In genomic region chr1:92016720-92017316, GRCh38 we compare ENCODE assay signal across 1 cellular context.
A peak's percentile ranks its signal among the peaks of the same experiment; 100 is the strongest.
TF ChIP-seq lines count a peak whose summit lies in the region.

No MANE protein-coding gene starts in this region.

TF ChIP-seq in HEK293, 187 proteins besides CTCF, POLR2A, EP300 and RAD21:
- TF ChIP-seq ZNF654 (tag by site-specific recombination; IDR thresholded peaks at IDR 0.05; ENCODE audit: low read depth) (no peak), ZNF133 (tag by site-specific recombination; IDR thresholded peaks at IDR 0.05) (no peak), ZNF341 (tag by site-specific recombination; IDR thresholded peaks at IDR 0.05; ENCODE audit: low read depth) (peak; percentile 26; the same call in 1 of the 2 replicates), MZF1 (tag by site-specific recombination; IDR thresholded peaks at IDR 0.05; ENCODE audit: borderline replicate concordance) (no peak), KLF10 (tag by site-specific recombination; IDR thresholded peaks at IDR 0.05) (no peak), PRDM10 (tag by site-specific recombination; IDR thresholded peaks at IDR 0.05) (peak; percentile 59), ZNF155 (tag by site-specific recombination; IDR thresholded peaks at IDR 0.05) (no peak), ZNF292 (tag by site-specific recombination; IDR thresholded peaks at IDR 0.05; ENCODE audit: borderline replicate concordance, low read depth) (no peak), OSR2 (tag by site-specific recombination; IDR thresholded peaks at IDR 0.05) (0 out of 2 replicates have a peak, but pooled peaks have one; percentile 17), ZNF629 (tag by site-specific recombination; IDR thresholded peaks at IDR 0.05) (no peak), ZNF600 (tag by site-specific recombination; IDR thresholded peaks at IDR 0.05) (no peak)
- TF ChIP-seq, protein P1, sequence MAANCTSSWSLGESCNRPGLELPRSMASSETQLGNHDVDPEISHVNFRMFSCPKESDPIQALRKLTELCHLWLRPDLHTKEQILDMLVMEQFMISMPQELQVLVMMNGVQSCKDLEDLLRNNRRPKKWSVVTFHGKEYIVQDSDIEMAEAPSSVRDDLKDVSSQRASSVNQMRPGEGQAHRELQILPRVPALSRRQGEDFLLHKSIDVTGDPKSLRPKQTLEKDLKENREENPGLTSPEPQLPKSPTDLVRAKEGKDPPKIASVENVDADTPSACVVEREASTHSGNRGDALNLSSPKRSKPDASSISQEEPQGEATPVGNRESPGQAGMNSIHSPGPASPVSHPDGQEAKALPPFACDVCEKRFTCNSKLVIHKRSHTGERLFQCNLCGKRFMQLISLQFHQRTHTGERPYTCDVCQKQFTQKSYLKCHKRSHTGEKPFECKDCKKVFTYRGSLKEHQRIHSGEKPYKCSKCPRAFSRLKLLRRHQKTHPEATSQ (tag by site-specific recombination; IDR thresholded peaks at IDR 0.05): no peak
- TF ChIP-seq, protein P2, sequence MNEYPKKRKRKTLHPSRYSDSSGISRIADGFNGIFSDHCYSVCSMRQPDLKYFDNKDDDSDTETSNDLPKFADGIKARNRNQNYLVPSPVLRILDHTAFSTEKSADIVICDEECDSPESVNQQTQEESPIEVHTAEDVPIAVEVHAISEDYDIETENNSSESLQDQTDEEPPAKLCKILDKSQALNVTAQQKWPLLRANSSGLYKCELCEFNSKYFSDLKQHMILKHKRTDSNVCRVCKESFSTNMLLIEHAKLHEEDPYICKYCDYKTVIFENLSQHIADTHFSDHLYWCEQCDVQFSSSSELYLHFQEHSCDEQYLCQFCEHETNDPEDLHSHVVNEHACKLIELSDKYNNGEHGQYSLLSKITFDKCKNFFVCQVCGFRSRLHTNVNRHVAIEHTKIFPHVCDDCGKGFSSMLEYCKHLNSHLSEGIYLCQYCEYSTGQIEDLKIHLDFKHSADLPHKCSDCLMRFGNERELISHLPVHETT (tag by site-specific recombination; IDR thresholded peaks at IDR 0.05): no peak
